In genomic region chr19:43687660-43687997, GRCh38 we compare ENCODE assay signal across 1 cellular context.
TF ChIP-seq lines count a peak whose summit lies in the region.

No MANE protein-coding gene starts in this region.

TF ChIP-seq in H1, 55 proteins besides CTCF, POLR2A, EP300 and RAD21:
- TF ChIP-seq ASH2L (IDR thresholded peaks at IDR 0.05; ENCODE audit: low read length), result no peak
- TF ChIP-seq NANOG (IDR thresholded peaks at IDR 0.05; ENCODE audit: insufficient read depth, low read depth, low read length, poor library complexity, severe bottlenecking), result no peak
- no peak for TF ChIP-seq BCL11A (IDR thresholded peaks at IDR 0.05; ENCODE audit: low read depth in 2 of 2, low read length in 2 of 2)
- TF ChIP-seq EZH2 (IDR thresholded peaks at IDR 0.05; ENCODE audit: low read depth, low read length, severe bottlenecking), result no peak
